In the genomic region with DNA sequence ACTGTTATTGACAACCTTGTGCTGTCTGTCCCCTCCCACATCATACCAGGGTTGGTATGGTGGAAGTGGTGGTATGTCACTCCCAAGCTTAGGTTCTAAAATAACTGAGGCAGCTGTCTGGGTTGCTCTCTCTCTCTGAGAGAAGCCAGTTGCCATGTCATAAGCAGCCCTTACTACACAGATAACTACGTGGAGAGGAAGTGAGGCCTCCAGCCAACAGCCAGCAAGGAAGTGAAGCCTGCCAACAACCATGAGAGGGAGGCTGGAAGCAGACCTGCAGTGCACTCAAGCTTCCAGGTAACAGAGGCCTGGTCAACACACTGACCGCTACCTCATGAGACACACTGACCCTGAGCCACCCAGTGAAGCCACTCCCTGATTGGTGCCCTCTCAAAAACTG, we compare ENCODE assay signal across 8 cellular contexts. TPM values are rescaled to one million over a fixed set of nuclear protein-coding genes. Genes with fewer than 3 reads are reported as not detected.
DNase-seq lines count a peak whose midpoint lies in the region; ATAC-seq and TF ChIP-seq lines count a peak whose summit lies in the region.

No MANE protein-coding gene starts in this region.

- ATAC-seq in stimulated activated naive B cell treated with anti-CD40 and anti-IgM and Interleukin-4, amounts not matched to agents 10 μg/mL and 1 μg/mL and 100 μg/mL, for 72 hours (replicated peaks): peak; percentile 80 to 82

- peaks cover 0 to 2% of the 10 kb centered on the region in 2 donors for H3K4me1 Mint-ChIP-seq in stimulated activated naive B cell treated with anti-CD40 and anti-IgM and Interleukin-4, amounts not matched to agents 10 μg/mL and 1 μg/mL and 100 μg/mL, for 72 hours
- H3K4me1 Mint-ChIP-seq in activated T-helper 1 cell treated with anti-CD3 and anti-CD28 coated beads, Interleukin-12 subunit alpha, Interleukin-12 subunit beta, Interleukin-2, Interleukin-4 antibody, amounts not matched to agents 30 ng/mL and 10 ng/mL and 1 ng/mL, durations not matched to agents 14 hours and 24 hours and 36 hours (ENCODE audit: low read depth): peaks cover 11% of the 10 kb centered on the region

- no peaks in the 10 kb centered on the region for H3K27me3 Mint-ChIP-seq in stimulated activated naive B cell treated with anti-CD40 and anti-IgM and Interleukin-4, amounts not matched to agents 10 μg/mL and 1 μg/mL and 100 μg/mL, for 72 hours
- no peaks in the 10 kb centered on the region for H3K27me3 Mint-ChIP-seq in activated T-helper 1 cell treated with anti-CD3 and anti-CD28 coated beads, Interleukin-12 subunit alpha, Interleukin-12 subunit beta, Interleukin-2, Interleukin-4 antibody, amounts not matched to agents 30 ng/mL and 10 ng/mL and 1 ng/mL, durations not matched to agents 14 hours and 24 hours and 36 hours (ENCODE audit: insufficient read depth)

- H3K4me3 Mint-ChIP-seq in stimulated activated naive B cell treated with anti-CD40 and anti-IgM and Interleukin-4, amounts not matched to agents 10 μg/mL and 1 μg/mL and 100 μg/mL, for 72 hours: no peak overlapping the region
- H3K4me3 Mint-ChIP-seq in activated T-helper 1 cell treated with anti-CD3 and anti-CD28 coated beads, Interleukin-12 subunit alpha, Interleukin-12 subunit beta, Interleukin-2, Interleukin-4 antibody, amounts not matched to agents 30 ng/mL and 10 ng/mL and 1 ng/mL, durations not matched to agents 14 hours and 24 hours and 36 hours: no peak overlapping the region

- DNase-seq in AG10803 (ENCODE audit: low read depth): peak; percentile 17
- DNase-seq in GM20000 (ENCODE audit: low spot score): peak; percentile 13
- DNase-seq in HL-60 (ENCODE audit: low read depth in 1 of 2, low spot score in 1 of 2): peak in 1 of 2 experiments; percentile 77
- DNase-seq in epithelial cell of esophagus (ENCODE audit: low read depth): peak; percentile 25
- no peak for DNase-seq in stimulated activated naive B cell treated with anti-CD40 and anti-IgM and Interleukin-4, amounts not matched to agents 10 μg/mL and 1 μg/mL and 100 μg/mL, for 72 hours
- no peak for DNase-seq in effector CD4-positive, alpha-beta T cell
- DNase-seq in activated effector memory CD4-positive, alpha-beta T cell treated with anti-CD3 and anti-CD28 coated beads, Interleukin-2, amount 50 U/mL, for 16 hours: no peak
- no peak for DNase-seq in activated T-helper 1 cell treated with anti-CD3 and anti-CD28 coated beads, Interleukin-12 subunit alpha, Interleukin-12 subunit beta, Interleukin-2, Interleukin-4 antibody, amounts not matched to agents 30 ng/mL and 10 ng/mL and 1 ng/mL, durations not matched to agents 14 hours and 24 hours and 36 hours (ENCODE audit: low spot score)

- no peak overlapping the region for H3K27ac Mint-ChIP-seq in stimulated activated naive B cell treated with anti-CD40 and anti-IgM and Interleukin-4, amounts not matched to agents 10 μg/mL and 1 μg/mL and 100 μg/mL, for 72 hours
- no peak overlapping the region for H3K27ac Mint-ChIP-seq in activated T-helper 1 cell treated with anti-CD3 and anti-CD28 coated beads, Interleukin-12 subunit alpha, Interleukin-12 subunit beta, Interleukin-2, Interleukin-4 antibody, amounts not matched to agents 30 ng/mL and 10 ng/mL and 1 ng/mL, durations not matched to agents 14 hours and 24 hours and 36 hours

- peak overlapping the region; percentile 69 for H3K27ac ChIP-seq in HL-60 (replicated peaks)

- intact Hi-C loops in activated T-helper 1 cell treated with anti-CD3 and anti-CD28 coated beads, Interleukin-12 subunit alpha, Interleukin-12 subunit beta, Interleukin-2, Interleukin-4 antibody, amounts not matched to agents 30 ng/mL and 10 ng/mL and 1 ng/mL, durations not matched to agents 14 hours and 24 hours and 36 hours (cut with micrococcal nuclease): no loop called here

- TF ChIP-seq CTCF in AG10803 (conservative IDR thresholded peaks at IDR 0.05; ENCODE audit: low read length) (no peak), GM20000 (IDR thresholded peaks at IDR 0.05; ENCODE audit: extremely low read depth, missing control alignments) (no peak), HL-60 (IDR thresholded peaks at IDR 0.05; ENCODE audit: insufficient read depth, low read length) (no peak), epithelial cell of esophagus (IDR thresholded peaks at IDR 0.05; ENCODE audit: insufficient read depth, low read depth, low read length, missing control alignments) (no peak)

- no peaks in the 10 kb centered on the region for H3K27me3 ChIP-seq in HL-60 (ENCODE audit: insufficient read depth, poor library complexity, severe bottlenecking)

- no peak overlapping the region for H3K4me3 ChIP-seq in AG10803 (ENCODE audit: low read length)
- no peak overlapping the region for H3K4me3 ChIP-seq in HL-60 (replicated peaks; ENCODE audit: insufficient read depth, low read length)
- no peak overlapping the region for H3K4me3 ChIP-seq in epithelial cell of esophagus (ENCODE audit: low read length)

- H3K36me3 Mint-ChIP-seq in stimulated activated naive B cell treated with anti-CD40 and anti-IgM and Interleukin-4, amounts not matched to agents 10 μg/mL and 1 μg/mL and 100 μg/mL, for 72 hours: peaks cover 0 to 1% of the 10 kb centered on the region in 2 donors
- H3K36me3 Mint-ChIP-seq in activated T-helper 1 cell treated with anti-CD3 and anti-CD28 coated beads, Interleukin-12 subunit alpha, Interleukin-12 subunit beta, Interleukin-2, Interleukin-4 antibody, amounts not matched to agents 30 ng/mL and 10 ng/mL and 1 ng/mL, durations not matched to agents 14 hours and 24 hours and 36 hours (ENCODE audit: low read depth): peaks cover 15% of the 10 kb centered on the region

- H3K9me3 Mint-ChIP-seq in stimulated activated naive B cell treated with anti-CD40 and anti-IgM and Interleukin-4, amounts not matched to agents 10 μg/mL and 1 μg/mL and 100 μg/mL, for 72 hours: no peaks in the 10 kb centered on the region
- no peaks in the 10 kb centered on the region for H3K9me3 Mint-ChIP-seq in activated T-helper 1 cell treated with anti-CD3 and anti-CD28 coated beads, Interleukin-12 subunit alpha, Interleukin-12 subunit beta, Interleukin-2, Interleukin-4 antibody, amounts not matched to agents 30 ng/mL and 10 ng/mL and 1 ng/mL, durations not matched to agents 14 hours and 24 hours and 36 hours

RNA-seq across cellular contexts. Expression of a gene that starts 18.6 kb away (rescaled TPM):
- total RNA-seq in activated T-helper 1 cell treated with anti-CD3 and anti-CD28 coated beads, Interleukin-12 subunit alpha, Interleukin-12 subunit beta, Interleukin-2, Interleukin-4 antibody, amounts not matched to agents 30 ng/mL and 10 ng/mL and 1 ng/mL, durations not matched to agents 14 hours and 24 hours and 36 hours: 24.8 and 25.1 TPM in 2 replicates

Comparison
In these comparisons a context has a peak if more than half of its experiments do, and no peak if none do; other contexts are left out.
1. DNase-seq: peak in AG10803 (single experiment), GM20000 (single experiment) and epithelial cell of esophagus (single experiment); none in stimulated activated naive B cell treated with anti-CD40 and anti-IgM and Interleukin-4, amounts not matched to agents 10 μg/mL and 1 μg/mL and 100 μg/mL, for 72 hours (single experiment), effector CD4-positive, alpha-beta T cell (single experiment), activated effector memory CD4-positive, alpha-beta T cell treated with anti-CD3 and anti-CD28 coated beads, Interleukin-2, amount 50 U/mL, for 16 hours (single experiment) and activated T-helper 1 cell treated with anti-CD3 and anti-CD28 coated beads, Interleukin-12 subunit alpha, Interleukin-12 subunit beta, Interleukin-2, Interleukin-4 antibody, amounts not matched to agents 30 ng/mL and 10 ng/mL and 1 ng/mL, durations not matched to agents 14 hours and 24 hours and 36 hours (single experiment).